Comparison of ENCODE assay signal across 23 cellular contexts in the genomic region with DNA sequence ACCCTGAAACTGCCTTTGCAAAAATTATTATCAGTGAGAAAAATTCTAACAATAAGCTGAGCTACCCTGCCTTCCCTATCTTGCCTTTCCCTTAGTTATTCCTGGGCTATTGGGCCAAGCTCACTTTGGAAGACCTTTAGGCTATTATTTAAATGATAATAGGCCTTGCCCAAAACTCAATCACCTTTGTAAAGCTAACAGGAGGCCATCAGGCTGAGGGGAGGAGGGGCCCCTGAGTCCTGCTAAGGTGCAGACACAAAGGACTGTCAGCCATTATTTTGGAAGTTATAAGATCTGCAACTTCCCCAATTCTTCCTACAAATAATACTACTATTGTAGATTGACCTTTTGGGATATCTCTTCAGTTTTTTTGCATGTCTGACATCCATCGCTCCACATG.
"Had no signal": no experiment of that assay in that cellular context is flagged by ENCODE, and none has a peak within 500 bp of the region (broad histone marks: within the 10 kb centered on the region; RNA-seq: fewer than 3 reads in every experiment).

No MANE protein-coding gene starts in this region.

- H3K36me3 Mint-ChIP-seq: immature natural killer cell, natural killer cell had no signal

- H3K4me3 Mint-ChIP-seq: activated CD4-positive, alpha-beta memory T cell treated with anti-CD3 and anti-CD28 coated beads, Interleukin-2, amount 10 ng/mL, durations not matched to agents 7 days and 5 days; activated CD4-positive, alpha-beta T cell treated with anti-CD3 and anti-CD28 coated beads, Interleukin-2, amount 10 ng/mL, durations not matched to agents 24 days and 14 days; activated naive CD4-positive, alpha-beta T cell treated with anti-CD3 and anti-CD28 coated beads for 36 hours; activated T-cell treated with anti-CD3 and anti-CD28 coated beads, Interleukin-2, amount 50 U/mL, for 72 hours; endodermal cell; immature natural killer cell; natural killer cell; T-helper 1 cell treated with Interleukin-12 subunit alpha and Interleukin-12 subunit beta and Interleukin-4 antibody, amounts not matched to agents 30 μg/mL and 1 μg/mL, for 36 hours had no signal

- H3K36me3 ChIP-seq: esophagus squamous epithelium, gastrocnemius medialis, left lung, upper lobe of right lung had no signal

- H3K4me3 ChIP-seq: esophagus squamous epithelium, gastrocnemius medialis, left lung, lung, psoas muscle, upper lobe of right lung had no signal

- H3K9me3 Mint-ChIP-seq: activated CD4-positive, alpha-beta memory T cell treated with anti-CD3 and anti-CD28 coated beads, Interleukin-2, amount 10 ng/mL, durations not matched to agents 7 days and 5 days; activated CD4-positive, alpha-beta T cell treated with anti-CD3 and anti-CD28 coated beads, Interleukin-2, amount 10 ng/mL, durations not matched to agents 24 days and 14 days; activated naive CD4-positive, alpha-beta T cell treated with anti-CD3 and anti-CD28 coated beads for 36 hours; activated T-cell treated with anti-CD3 and anti-CD28 coated beads, Interleukin-2, amount 50 U/mL, for 72 hours; endodermal cell; T-helper 1 cell treated with Interleukin-12 subunit alpha and Interleukin-12 subunit beta and Interleukin-4 antibody, amounts not matched to agents 30 μg/mL and 1 μg/mL, for 36 hours had no signal

- H3K4me1 Mint-ChIP-seq: activated CD4-positive, alpha-beta memory T cell treated with anti-CD3 and anti-CD28 coated beads, Interleukin-2, amount 10 ng/mL, durations not matched to agents 7 days and 5 days; activated CD4-positive, alpha-beta T cell treated with anti-CD3 and anti-CD28 coated beads, Interleukin-2, amount 10 ng/mL, durations not matched to agents 24 days and 14 days; immature natural killer cell; natural killer cell had no signal

- H3K27ac Mint-ChIP-seq: activated CD4-positive, alpha-beta memory T cell treated with anti-CD3 and anti-CD28 coated beads, Interleukin-2, amount 10 ng/mL, durations not matched to agents 7 days and 5 days; activated CD4-positive, alpha-beta T cell treated with anti-CD3 and anti-CD28 coated beads, Interleukin-2, amount 10 ng/mL, durations not matched to agents 24 days and 14 days; activated naive CD4-positive, alpha-beta T cell treated with anti-CD3 and anti-CD28 coated beads for 36 hours; activated T-cell treated with anti-CD3 and anti-CD28 coated beads, Interleukin-2, amount 50 U/mL, for 72 hours; endodermal cell; immature natural killer cell; natural killer cell; T-helper 1 cell treated with Interleukin-12 subunit alpha and Interleukin-12 subunit beta and Interleukin-4 antibody, amounts not matched to agents 30 μg/mL and 1 μg/mL, for 36 hours had no signal

- H3K9me3 ChIP-seq: esophagus squamous epithelium, gastrocnemius medialis, left lung, psoas muscle, upper lobe of right lung had no signal

- H3K27ac ChIP-seq: esophagus squamous epithelium, gastrocnemius medialis, left lung, psoas muscle, upper lobe of right lung had no signal

- H3K27me3 Mint-ChIP-seq: activated CD4-positive, alpha-beta memory T cell treated with anti-CD3 and anti-CD28 coated beads, Interleukin-2, amount 10 ng/mL, durations not matched to agents 7 days and 5 days; activated CD4-positive, alpha-beta T cell treated with anti-CD3 and anti-CD28 coated beads, Interleukin-2, amount 10 ng/mL, durations not matched to agents 24 days and 14 days had no signal

- ATAC-seq: activated T-cell treated with anti-CD3 and anti-CD28 coated beads, Interleukin-2, amount 50 U/mL, for 72 hours; gastrocnemius medialis; left lung; natural killer cell; psoas muscle; right cardiac atrium; stimulated activated naive CD8-positive, alpha-beta T cell treated with anti-CD3 and anti-CD28 coated beads, Interleukin-15, Interleukin-2, amounts not matched to agents 100 U/mL and 50 U/mL, for 24 hours; upper lobe of right lung had no signal

- H3K4me1 ChIP-seq: gastrocnemius medialis, left lung, psoas muscle, upper lobe of right lung had no signal

- H3K27me3 ChIP-seq: gastrocnemius medialis, left lung, upper lobe of right lung had no signal

- DNase-seq: activated CD4-positive, alpha-beta memory T cell treated with anti-CD3 and anti-CD28 coated beads, Interleukin-2, amount 10 ng/mL, durations not matched to agents 7 days and 5 days; activated CD4-positive, alpha-beta T cell treated with anti-CD3 and anti-CD28 coated beads, Interleukin-2, amount 10 ng/mL, durations not matched to agents 24 days and 14 days; activated effector memory CD4-positive, alpha-beta T cell treated with Interleukin-2 at 50 U/mL for 16 hours; activated naive CD4-positive, alpha-beta T cell treated with anti-CD3 and anti-CD28 coated beads for 36 hours; activated T-cell treated with anti-CD3 and anti-CD28 coated beads, Interleukin-2, amount 50 U/mL, for 72 hours; cortex of kidney; endodermal cell; esophagus squamous epithelium; gastrocnemius medialis; head of caudate nucleus; hypothalamus; immature natural killer cell; left lung; midbrain; natural killer cell; psoas muscle; right cardiac atrium; stimulated activated CD4-positive, alpha-beta T cell treated with anti-CD3 and anti-CD28 coated beads, Interleukin-12 subunit alpha, Interleukin-12 subunit beta, amount 100 ng/mL, for 4 hours; stimulated activated CD4-positive, alpha-beta T cell treated with anti-CD3 and anti-CD28 coated beads, Interleukin-4, amount 100 ng/mL, for 4 hours; stimulated activated naive CD8-positive, alpha-beta T cell treated with anti-CD3 and anti-CD28 coated beads, Interleukin-15, Interleukin-2, amounts not matched to agents 100 U/mL and 50 U/mL, for 24 hours; upper lobe of right lung had no signal
